Comparison of ENCODE assay signal across 20 cellular contexts in the genomic region with DNA sequence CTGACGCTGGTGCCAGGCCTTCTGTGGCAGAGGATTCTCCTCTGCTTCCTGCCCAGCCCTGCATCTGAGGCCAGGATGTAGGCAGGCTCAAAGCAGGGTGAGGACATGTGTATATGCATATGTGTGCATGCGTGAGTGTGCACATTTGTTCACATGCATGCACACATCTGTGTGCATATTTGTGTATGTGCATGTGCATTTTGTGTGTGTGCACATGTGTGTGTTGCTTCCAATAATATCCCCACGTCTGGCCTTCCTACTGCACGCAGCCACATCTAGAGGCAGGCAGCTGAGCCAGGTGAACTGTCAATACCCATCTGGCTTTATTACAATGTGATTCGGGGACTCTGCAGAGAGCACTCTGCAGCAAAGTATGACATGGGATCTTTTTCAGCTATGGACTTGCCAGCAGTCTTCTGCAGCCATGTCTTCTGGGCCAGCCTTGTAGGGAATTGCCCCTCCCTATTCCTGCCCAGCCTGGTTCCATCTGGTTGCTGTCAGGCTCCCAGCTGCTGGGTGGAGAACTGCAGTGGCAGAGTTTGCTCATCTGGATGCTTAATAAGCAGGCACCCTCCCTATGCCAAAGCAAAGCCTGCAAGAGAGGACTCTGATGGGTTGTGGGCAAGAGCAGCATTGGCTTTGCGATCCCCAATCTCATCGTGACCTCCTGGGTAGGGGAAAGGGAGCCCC.
"Had no signal": no experiment of that assay in that cellular context is flagged by ENCODE, and none has a peak within 500 bp of the region (broad histone marks: within the 10 kb centered on the region; RNA-seq: fewer than 3 reads in every experiment).

No MANE protein-coding gene starts in this region.

- H3K27ac Mint-ChIP-seq: progenitor cell of endocrine pancreas had no signal

- H3K9me3 ChIP-seq: body of pancreas, lower lobe of right lung, transverse colon had no signal

- H3K36me3 Mint-ChIP-seq: naive thymus-derived CD8-positive, alpha-beta T cell had no signal

- H3K4me3 Mint-ChIP-seq: activated CD8-positive, alpha-beta T cell treated with anti-CD3 and anti-CD28 coated beads, Interleukin-2, amount 10 ng/mL, durations not matched to agents 7 days and 5 days; activated naive CD4-positive, alpha-beta T cell treated with anti-CD3 and anti-CD28 coated beads for 36 hours; central memory CD8-positive, alpha-beta T cell; naive thymus-derived CD8-positive, alpha-beta T cell had no signal

- H3K4me1 ChIP-seq: body of pancreas had no signal

- ATAC-seq: activated CD8-positive, alpha-beta T cell treated with anti-CD3 and anti-CD28 coated beads, Interleukin-2, amount 10 ng/mL, durations not matched to agents 7 days and 5 days; body of pancreas; lower lobe of right lung; naive thymus-derived CD8-positive, alpha-beta T cell; sciatic nerve had no signal

- H3K27ac ChIP-seq: body of pancreas, epithelial cell of prostate, lower lobe of right lung, transverse colon, VCaP had no signal

- H3K9me3 Mint-ChIP-seq: central memory CD8-positive, alpha-beta T cell had no signal

- H3K4me3 ChIP-seq: body of pancreas, lower lobe of right lung, transverse colon had no signal

- H3K36me3 ChIP-seq: lower lobe of right lung, transverse colon had no signal

- H3K27me3 ChIP-seq: body of pancreas, transverse colon had no signal

- DNase-seq: activated CD8-positive, alpha-beta memory T cell treated with anti-CD3 and anti-CD28 coated beads, Interleukin-2, amount 50 U/mL, for 48 hours; activated CD8-positive, alpha-beta T cell treated with anti-CD3 and anti-CD28 coated beads, Interleukin-2, amount 10 ng/mL, durations not matched to agents 7 days and 5 days; activated naive CD4-positive, alpha-beta T cell treated with anti-CD3 and anti-CD28 coated beads for 36 hours; amniotic stem cell; body of pancreas; cortex of kidney; effector CD8-positive, alpha-beta T cell; hypothalamus; lower lobe of right lung; naive thymus-derived CD8-positive, alpha-beta T cell; stimulated activated CD4-positive, alpha-beta T cell treated with anti-CD3 and anti-CD28 coated beads, Interleukin-2, amount 100 ng/mL, for 24 hours; stimulated activated naive CD4-positive, alpha-beta T cell; substantia nigra; T1000; transverse colon had no signal

- H3K27me3 Mint-ChIP-seq: central memory CD8-positive, alpha-beta T cell; naive thymus-derived CD8-positive, alpha-beta T cell; progenitor cell of endocrine pancreas had no signal
